8 cellular contexts compared by ENCODE assay signal in genomic region chr3:170690133-170690981, GRCh38.
DNase-seq lines count a peak whose midpoint lies in the region; ATAC-seq lines count a peak whose summit lies in the region.

No MANE protein-coding gene starts in this region.

- H3K9me3 Mint-ChIP-seq in activated naive CD8-positive, alpha-beta T cell treated with anti-CD3 and anti-CD28 coated beads, Interleukin-2, amount 50 U/mL, for 24 hours, result no peaks in the 10 kb centered on the region

- H3K4me1 ChIP-seq in HUES48 (ENCODE audit: control insufficient read depth, insufficient read depth, low read length), result peaks cover 6% of the 10 kb centered on the region
- H3K4me1 ChIP-seq in iPS-18a (ENCODE audit: control insufficient read depth, low read depth, low read length), result peaks cover 14% of the 10 kb centered on the region

- H3K36me3 ChIP-seq in HUES48 (ENCODE audit: control insufficient read depth, insufficient read depth, low read length) (no peaks in the 10 kb centered on the region), iPS-18a (ENCODE audit: control insufficient read depth, low read depth, low read length) (no peaks in the 10 kb centered on the region)

- H3K4me1 Mint-ChIP-seq in activated naive CD8-positive, alpha-beta T cell treated with anti-CD3 and anti-CD28 coated beads, Interleukin-2, amount 50 U/mL, for 24 hours, result peaks cover 2% of the 10 kb centered on the region

- peak; percentile 73 for ATAC-seq in Right ventricle myocardium inferior
- no peak for ATAC-seq in activated naive CD8-positive, alpha-beta T cell treated with anti-CD3 and anti-CD28 coated beads, Interleukin-2, amount 50 U/mL, for 24 hours
- ATAC-seq in GM18498 (IDR thresholded peaks at IDR 0.05; ENCODE audit: unreplicated experiment), result no peak

- peak; percentile 74 for DNase-seq in Right ventricle myocardium inferior (ENCODE audit: missing footprints)
- DNase-seq in cardiac septum (ENCODE audit: low spot score), result no peak
- peak; percentile 75 for DNase-seq in RPMI8226
- peak; percentile 63 for DNase-seq in activated naive CD8-positive, alpha-beta T cell treated with anti-CD3 and anti-CD28 coated beads, Interleukin-2, amount 50 U/mL, for 24 hours
- DNase-seq in stimulated activated CD4-positive, alpha-beta T cell treated with anti-CD3 and anti-CD28 coated beads, Interleukin-1b, Interleukin-23, amount 100 ng/mL, for 1 hour (ENCODE audit: low read depth in 2 of 2), result peak; percentile 2 to 10

- intact Hi-C loops in Right ventricle myocardium inferior (cut with DNase I) (loop anchor here (1.0 to 5.0 kb wide), 3 partner anchors 122 to 276 kb away; no protein-coding TSS in a partner anchor), cardiac septum (cut with DNase I) (loop anchor here (2.0 to 5.0 kb wide), 2 partner anchors 138 to 276 kb away; no protein-coding TSS in a partner anchor)

- H3K27ac Mint-ChIP-seq in activated naive CD8-positive, alpha-beta T cell treated with anti-CD3 and anti-CD28 coated beads, Interleukin-2, amount 50 U/mL, for 24 hours, result no peak overlapping the region

- peaks cover 6% of the 10 kb centered on the region; the same call in 1 of the 2 replicates for H3K9me3 ChIP-seq in HUES48 (ENCODE audit: control insufficient read depth, insufficient read depth, low read length)
- no peaks in the 10 kb centered on the region for H3K9me3 ChIP-seq in iPS-18a (ENCODE audit: control insufficient read depth, low read depth, low read length)

- peak overlapping the region; percentile 87 for H3K27ac ChIP-seq in HUES48 (ENCODE audit: low read depth, low read length)
- H3K27ac ChIP-seq in iPS-18a (ENCODE audit: low read length), result no peak overlapping the region

- H3K27me3 Mint-ChIP-seq in activated naive CD8-positive, alpha-beta T cell treated with anti-CD3 and anti-CD28 coated beads, Interleukin-2, amount 50 U/mL, for 24 hours, result no peaks in the 10 kb centered on the region

- H3K36me3 Mint-ChIP-seq in activated naive CD8-positive, alpha-beta T cell treated with anti-CD3 and anti-CD28 coated beads, Interleukin-2, amount 50 U/mL, for 24 hours (ENCODE audit: low read depth), result no peaks in the 10 kb centered on the region

- no peak overlapping the region for H3K4me3 Mint-ChIP-seq in activated naive CD8-positive, alpha-beta T cell treated with anti-CD3 and anti-CD28 coated beads, Interleukin-2, amount 50 U/mL, for 24 hours

- H3K9ac ChIP-seq in HUES48 (ENCODE audit: low read depth, low read length) (no peak overlapping the region), iPS-18a (ENCODE audit: low read length) (no peak overlapping the region)

- H3K27me3 ChIP-seq in HUES48 (ENCODE audit: control insufficient read depth, insufficient read depth, low read length) (no peaks in the 10 kb centered on the region), iPS-18a (ENCODE audit: control insufficient read depth, insufficient read depth, low read length) (no peaks in the 10 kb centered on the region)

- H3K4me3 ChIP-seq in HUES48 (ENCODE audit: low read depth, low read length), result no peak overlapping the region
- H3K4me3 ChIP-seq in iPS-18a (ENCODE audit: low read length), result peak overlapping the region; percentile 17
